ENCODE assay signal across 12 cellular contexts in the genomic region with DNA sequence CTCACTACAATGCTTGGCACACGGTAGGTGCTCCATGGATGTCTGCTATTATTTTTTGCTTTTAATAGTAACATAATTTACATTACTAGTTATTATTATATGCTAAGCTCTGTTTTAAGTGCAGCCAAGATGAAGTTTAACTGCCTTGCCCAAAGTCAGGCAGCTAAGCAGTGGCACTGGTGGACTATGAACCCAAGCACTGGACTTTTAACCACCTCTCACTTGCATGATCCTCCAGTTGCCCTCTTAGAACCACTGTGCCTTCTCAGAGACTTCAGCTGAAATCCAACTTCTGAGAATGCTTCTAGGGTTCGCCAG. TPM values are rescaled to one million over a fixed set of nuclear protein-coding genes. Genes with fewer than 3 reads are reported as not detected.
DNase-seq lines count a peak whose midpoint lies in the region; ATAC-seq lines count a peak whose summit lies in the region.
"Had no signal": no experiment of that assay in that cellular context is flagged by ENCODE, and none has a peak within 500 bp of the region (broad histone marks: within the 10 kb centered on the region; RNA-seq: fewer than 3 reads in every experiment).

No MANE protein-coding gene starts in this region.

- peaks cover 21% of the 10 kb centered on the region for H4K20me1 ChIP-seq in Karpas-422 (ENCODE audit: insufficient read depth, low read depth, low read length)

- POLR2A ChIA-PET in CD4-positive, alpha-beta memory T cell (lab: Charles Lee; ENCODE audit: partially characterized antibody), result interaction anchor here (0.6 kb wide), 1 partner anchor 9 kb away, joined by 3 read pairs; no protein-coding TSS in a partner anchor
- POLR2A ChIA-PET in activated naive CD8-positive, alpha-beta T cell treated with anti-CD3 and anti-CD28 coated beads, Interleukin-2, amount 10 ng/mL, durations not matched to agents 7 days and 5 days (lab: Charles Lee), result interaction anchor here (0.6 to 1.8 kb wide), 5 partner anchors 8 to 205 kb away, joined by 3 to 6 read pairs (median 4); no protein-coding TSS in a partner anchor

- no peaks in the 10 kb centered on the region for H3K9me2 ChIP-seq in Karpas-422 (replicated peaks; ENCODE audit: insufficient read depth, low read length)

- CTCF ChIA-PET in CD4-positive, alpha-beta memory T cell (lab: Charles Lee; ENCODE audit: partially characterized antibody), result interaction anchor here (0.7 to 1.2 kb wide), 2 partner anchors 95 to 798 kb away, joined by 3 read pairs; no protein-coding TSS in a partner anchor

- no peaks in the 10 kb centered on the region for H3K9me3 ChIP-seq in CD4-positive, alpha-beta memory T cell (ENCODE audit: control insufficient read depth in 1 of 2, low read length in 2 of 2)
- no peaks in the 10 kb centered on the region for H3K9me3 ChIP-seq in Karpas-422 (ENCODE audit: low read length)
- H3K9me3 ChIP-seq: esophagus squamous epithelium had no signal

- peak overlapping the region in 4 of 7 donors; percentile 35 to 98 (median 70) for H3K27ac Mint-ChIP-seq in CD4-positive, alpha-beta memory T cell
- peak overlapping the region; percentile 34 for H3K27ac Mint-ChIP-seq in activated naive CD8-positive, alpha-beta T cell treated with anti-CD3 and anti-CD28 coated beads, Interleukin-2, amount 10 ng/mL, durations not matched to agents 7 days and 5 days

- H3K4me1 ChIP-seq in CD4-positive, alpha-beta memory T cell (ENCODE audit: insufficient read depth, low read length), result peaks cover 30% of the 10 kb centered on the region
- H3K4me1 ChIP-seq in Karpas-422 (ENCODE audit: low read length), result peaks cover 27% of the 10 kb centered on the region

- H3K79me2 ChIP-seq in Karpas-422 (ENCODE audit: low read length), result peaks cover 45% of the 10 kb centered on the region

- no peaks in the 10 kb centered on the region for H3K36me3 ChIP-seq in CD4-positive, alpha-beta memory T cell (ENCODE audit: insufficient read depth, low read length)
- peaks cover 19% of the 10 kb centered on the region; the same call in 1 of the 2 replicates for H3K36me3 ChIP-seq in Karpas-422 (ENCODE audit: insufficient read depth, low read length)

- H2AFZ ChIP-seq in Karpas-422 (ENCODE audit: low read length), result no peak overlapping the region

- H3K36me3 Mint-ChIP-seq in CD4-positive, alpha-beta memory T cell, result peaks cover 14 to 36% of the 10 kb centered on the region in 2 donors
- peaks cover 30% of the 10 kb centered on the region for H3K36me3 Mint-ChIP-seq in activated naive CD8-positive, alpha-beta T cell treated with anti-CD3 and anti-CD28 coated beads, Interleukin-2, amount 10 ng/mL, durations not matched to agents 7 days and 5 days

- H3K4me2 ChIP-seq in Karpas-422 (ENCODE audit: low read depth, low read length, poor library complexity, severe bottlenecking), result peak overlapping the region; percentile 94

- intact Hi-C loops in CD4-positive, alpha-beta memory T cell (cut with micrococcal nuclease), result no loop called here

- H3K4me3 Mint-ChIP-seq in CD4-positive, alpha-beta memory T cell, result peak overlapping the region in 6 of 8 donors; percentile 32 to 99 (median 68)
- peak overlapping the region; percentile 91 for H3K4me3 Mint-ChIP-seq in activated naive CD8-positive, alpha-beta T cell treated with anti-CD3 and anti-CD28 coated beads, Interleukin-2, amount 10 ng/mL, durations not matched to agents 7 days and 5 days

- no peak overlapping the region for H3K27ac ChIP-seq in CD4-positive, alpha-beta memory T cell (ENCODE audit: low read depth, low read length)
- no peak overlapping the region for H3K27ac ChIP-seq in Karpas-422 (ENCODE audit: low read length)
- H3K27ac ChIP-seq: SK-N-MC had no signal

- H3K27me3 ChIP-seq in CD4-positive, alpha-beta memory T cell (ENCODE audit: insufficient read depth, low read length), result no peaks in the 10 kb centered on the region
- no peaks in the 10 kb centered on the region for H3K27me3 ChIP-seq in Karpas-422 (ENCODE audit: low read length)
- H3K27me3 ChIP-seq: esophagus squamous epithelium had no signal

- no peak overlapping the region for H3K4me3 ChIP-seq in CD4-positive, alpha-beta memory T cell (ENCODE audit: low read length in 2 of 2)
- H3K4me3 ChIP-seq in Karpas-422 (ENCODE audit: low read length), result no peak overlapping the region

- ATAC-seq in activated naive CD8-positive, alpha-beta T cell treated with anti-CD3 and anti-CD28 coated beads, Interleukin-2, amount 10 ng/mL, durations not matched to agents 7 days and 5 days (ENCODE audit: low read depth), result no peak
- no peak for ATAC-seq in GM21447 (IDR thresholded peaks at IDR 0.05; ENCODE audit: unreplicated experiment)

- DNase-seq in CD4-positive, alpha-beta memory T cell, result no peak
- DNase-seq in Karpas-422, result no peak
- DNase-seq in activated naive CD8-positive, alpha-beta T cell treated with anti-CD3 and anti-CD28 coated beads, Interleukin-2, amount 10 ng/mL, durations not matched to agents 7 days and 5 days, result no peak
- peak; percentile 24 for DNase-seq in mucosa of gallbladder (ENCODE audit: low spot score)
- no peak for DNase-seq in superior temporal gyrus (ENCODE audit: extremely low spot score)
- DNase-seq in HK-2 (ENCODE audit: unreplicated experiment), result no peak
- DNase-seq: esophagus squamous epithelium; NCI-H2081; NK-92 treated with Interleukin-12 subunit alpha and Interleukin-12 subunit beta, amount 100 ng/mL, for 24 hours; stimulated activated CD4-positive, alpha-beta T cell treated with anti-CD3 and anti-CD28 coated beads, Interleukin-4, amount 100 ng/mL, for 1 hour had no signal

- H3K9ac ChIP-seq in Karpas-422 (ENCODE audit: low read length), result no peak overlapping the region

- peaks cover 12 to 39% (median 28%) of the 10 kb centered on the region in 4 donors for H3K4me1 Mint-ChIP-seq in CD4-positive, alpha-beta memory T cell
- peaks cover 13% of the 10 kb centered on the region for H3K4me1 Mint-ChIP-seq in activated naive CD8-positive, alpha-beta T cell treated with anti-CD3 and anti-CD28 coated beads, Interleukin-2, amount 10 ng/mL, durations not matched to agents 7 days and 5 days

- no peaks in the 10 kb centered on the region for H3K27me3 Mint-ChIP-seq in CD4-positive, alpha-beta memory T cell
- no peaks in the 10 kb centered on the region for H3K27me3 Mint-ChIP-seq in activated naive CD8-positive, alpha-beta T cell treated with anti-CD3 and anti-CD28 coated beads, Interleukin-2, amount 10 ng/mL, durations not matched to agents 7 days and 5 days

- H3K9me3 Mint-ChIP-seq in CD4-positive, alpha-beta memory T cell, result peaks cover 0 to 5% (median 0%) of the 10 kb centered on the region in 8 donors
- no peaks in the 10 kb centered on the region for H3K9me3 Mint-ChIP-seq in activated naive CD8-positive, alpha-beta T cell treated with anti-CD3 and anti-CD28 coated beads, Interleukin-2, amount 10 ng/mL, durations not matched to agents 7 days and 5 days

RNA-seq across cellular contexts. Expression of gene ZNF207, which starts 1.5 kb away (rescaled TPM):
- 100 to 1,000 TPM; 267 to 298 TPM for total RNA-seq in CD4-positive, alpha-beta memory T cell
- polyA plus RNA-seq in CD4-positive, alpha-beta memory T cell, result 100 to 1,000 TPM; 158 to 166 TPM
- total RNA-seq in Karpas-422 (2014; rRNA removed; shearing (Covaris generic); ENCODE audit: low replicate concordance), result 115 and 219 TPM in 2 replicates
- total RNA-seq in activated naive CD8-positive, alpha-beta T cell treated with anti-CD3 and anti-CD28 coated beads, Interleukin-2, amount 10 ng/mL, durations not matched to agents 7 days and 5 days, result 100 to 1,000 TPM; 264 to 274 TPM
- 131 TPM for total RNA-seq in mucosa of gallbladder

RNA-seq across cellular contexts. Expression of gene C17orf75, which starts 6.5 kb away (rescaled TPM):
- 10 to 100 TPM; 20.2 to 22.5 TPM for total RNA-seq in CD4-positive, alpha-beta memory T cell
- polyA plus RNA-seq in CD4-positive, alpha-beta memory T cell, result 10 to 100 TPM in 1 of 2 donors, 1 to 10 TPM in 1; 7.9 to 10.6 TPM
- 31.3 and 47.9 TPM in 2 replicates for total RNA-seq in Karpas-422 (2014; rRNA removed; shearing (Covaris generic); ENCODE audit: low replicate concordance)
- total RNA-seq in activated naive CD8-positive, alpha-beta T cell treated with anti-CD3 and anti-CD28 coated beads, Interleukin-2, amount 10 ng/mL, durations not matched to agents 7 days and 5 days, result 10 to 100 TPM; 31.5 to 35.9 TPM
- total RNA-seq in mucosa of gallbladder, result 22.7 TPM
